In the genomic region with DNA sequence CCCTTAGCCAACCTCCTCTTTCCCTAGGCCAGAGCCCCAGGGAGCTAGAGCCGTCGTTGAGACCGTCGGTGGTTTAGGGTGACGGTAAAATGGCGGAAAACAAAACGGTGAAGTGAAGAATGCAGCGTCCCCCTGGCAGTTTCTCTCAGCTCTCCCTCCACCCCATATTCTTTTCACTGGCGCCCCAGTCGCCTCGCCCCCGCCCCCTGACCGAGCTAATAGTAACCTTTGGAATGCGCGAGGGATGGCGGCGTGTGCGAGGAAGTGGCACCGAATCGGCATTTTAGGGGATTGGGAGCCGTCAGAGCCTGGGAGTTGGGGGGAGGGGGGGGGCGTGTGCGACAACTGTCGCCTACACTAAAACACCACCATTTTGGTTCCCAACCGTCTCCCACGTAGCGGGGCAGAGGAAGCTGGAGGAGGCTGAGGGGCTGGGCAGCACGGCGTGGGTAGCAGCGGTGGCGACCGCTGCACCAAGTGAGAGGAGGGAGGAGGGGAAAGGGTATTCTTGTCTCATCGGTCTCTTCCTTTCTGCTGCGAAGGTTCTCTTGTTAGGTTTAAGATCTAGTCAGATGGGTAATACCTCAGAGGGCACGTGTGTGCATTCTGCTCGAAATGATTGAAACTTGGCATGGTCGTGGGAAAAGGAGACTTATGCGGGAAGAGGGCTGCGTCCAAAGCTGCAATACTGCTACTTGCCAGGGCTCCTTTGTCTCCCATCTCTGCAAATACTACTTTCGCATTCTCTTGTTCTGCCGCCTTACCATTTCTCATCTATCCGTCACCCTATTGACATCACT, we compare ENCODE assay signal across 8 cellular contexts. TPM values are rescaled to one million over a fixed set of nuclear protein-coding genes. Genes with fewer than 3 reads are reported as not detected.
DNase-seq lines count a peak whose midpoint lies in the region; ATAC-seq, FAIRE-seq and TF ChIP-seq lines count a peak whose summit lies in the region.

No MANE protein-coding gene starts in this region.

- ATAC-seq in GM18858 (IDR thresholded peaks at IDR 0.05; ENCODE audit: unreplicated experiment) (peak; percentile 32), HG03520 (IDR thresholded peaks at IDR 0.05; ENCODE audit: unreplicated experiment) (peak; percentile 31), SK-N-SH treated with all-trans-retinoic acid at 6 μM for 48 hours (peak; percentile 76)

- POLR2A ChIA-PET in BJ (lab: Charles Lee), result no interaction called here

- H3K27me3 ChIP-seq in BJ (ENCODE audit: control insufficient read depth, insufficient read depth, low read length) (no peaks in the 10 kb centered on the region), endodermal cell (ENCODE audit: control insufficient read depth, insufficient read depth, low read length, poor library complexity, severe bottlenecking) (no peaks in the 10 kb centered on the region), muscle layer of duodenum (ENCODE audit: low read depth, low read length) (no peaks in the 10 kb centered on the region), uterus (no peaks in the 10 kb centered on the region)

- FAIRE-seq in HTR-8/SVneo (lab: Jason Lieb, UNC), result no peak

- CTCF ChIA-PET in BJ (lab: Yijun Ruan, JAX), result interaction anchor here (0.6 kb wide), 1 partner anchor 39 kb away, joined by 5 read pairs; no protein-coding TSS in a partner anchor

- peak overlapping the region; percentile 98 for H3K9ac ChIP-seq in endodermal cell (ENCODE audit: extremely low read depth, low read length, poor library complexity, severe bottlenecking)

- H3K4me1 ChIP-seq in endodermal cell (ENCODE audit: control insufficient read depth, insufficient read depth, low read length) (no peaks in the 10 kb centered on the region), muscle layer of duodenum (ENCODE audit: control insufficient read depth in 1 of 2, insufficient read depth in 2 of 2, low read length in 2 of 2) (peaks cover 0 to 3% of the 10 kb centered on the region in 2 donors), uterus (no peaks in the 10 kb centered on the region)

- peaks cover 28% of the 10 kb centered on the region for H3K9me3 Mint-ChIP-seq in endodermal cell

- peak overlapping the region; percentile 95 for H3K27ac Mint-ChIP-seq in endodermal cell

- H3K4me3 ChIP-seq in BJ (ENCODE audit: low read depth, low read length) (peak overlapping the region; percentile 47), endodermal cell (ENCODE audit: low read length) (peak overlapping the region; percentile 93), muscle layer of duodenum (ENCODE audit: low read depth in 1 of 2, low read length in 2 of 2) (peak overlapping the region; percentile 74 to 76), uterus (peak overlapping the region; percentile 46 to 48)

- no peak for TF ChIP-seq POLR2A in uterus (IDR thresholded peaks at IDR 0.05)

- H3K36me3 ChIP-seq in BJ (ENCODE audit: control insufficient read depth, insufficient read depth, low read length), result no peaks in the 10 kb centered on the region
- peaks cover 7% of the 10 kb centered on the region for H3K36me3 ChIP-seq in endodermal cell (ENCODE audit: control insufficient read depth, insufficient read depth, low read length)
- no peaks in the 10 kb centered on the region for H3K36me3 ChIP-seq in muscle layer of duodenum (ENCODE audit: control insufficient read depth in 1 of 2, insufficient read depth in 2 of 2, low read length in 2 of 2)
- H3K36me3 ChIP-seq in uterus, result no peaks in the 10 kb centered on the region

- H3K36me3 Mint-ChIP-seq in endodermal cell (ENCODE audit: low read depth), result peaks cover 5% of the 10 kb centered on the region

- no peak for TF ChIP-seq CTCF in BJ (IDR thresholded peaks at IDR 0.05; ENCODE audit: insufficient read depth, low read depth, low read length)
- no peak for TF ChIP-seq CTCF in endodermal cell (conservative IDR thresholded peaks at IDR 0.05)
- TF ChIP-seq CTCF in uterus (IDR thresholded peaks at IDR 0.05), result no peak

- DNase-seq in BJ (ENCODE audit: low read depth), result no peak
- peak; percentile 55 for DNase-seq in endodermal cell
- DNase-seq in uterus, result no peak
- no peak for DNase-seq in HTR-8/SVneo (ENCODE audit: insufficient read length, low spot score)

- H3K4me1 Mint-ChIP-seq in endodermal cell, result peaks cover 4% of the 10 kb centered on the region

- 1% methylated on average over 31 of the region's 42 CpGs; no CpG with 5 or more reads in 1 of the 2 experiments for WGBS in endodermal cell (ENCODE audit: insufficient coverage in 1 of 2, insufficient read length in 1 of 2), 2 experiments

- H3K9me3 ChIP-seq in endodermal cell (ENCODE audit: control insufficient read depth, low read length) (no peaks in the 10 kb centered on the region), muscle layer of duodenum (ENCODE audit: control insufficient read depth in 1 of 2, low read length in 2 of 2) (no peaks in the 10 kb centered on the region), uterus (no peaks in the 10 kb centered on the region)

- H3K27ac ChIP-seq in endodermal cell (ENCODE audit: low read depth, low read length), result peak overlapping the region; percentile 98
- no peak overlapping the region for H3K27ac ChIP-seq in muscle layer of duodenum (ENCODE audit: low read length)
- peak overlapping the region in 1 of 2 donors; percentile 36 for H3K27ac ChIP-seq in uterus

- intact Hi-C loops in uterus (cut with DNase I; ENCODE audit: low total_unique reads), result no loop called here

- peak overlapping the region; percentile 74 for H3K4me3 Mint-ChIP-seq in endodermal cell

- no peaks in the 10 kb centered on the region for H3K27me3 Mint-ChIP-seq in endodermal cell (ENCODE audit: insufficient read depth)

TF ChIP-seq in SK-N-SH treated with all-trans-retinoic acid at 6 μM for 48 hours, 23 proteins besides CTCF, POLR2A, EP300 and RAD21 (continues in another document):
- TF ChIP-seq BACH2 (CRISPR knock-in tag; IDR thresholded peaks at IDR 0.05; ENCODE audit: borderline replicate concordance), result no peak
- TF ChIP-seq, protein P1, sequence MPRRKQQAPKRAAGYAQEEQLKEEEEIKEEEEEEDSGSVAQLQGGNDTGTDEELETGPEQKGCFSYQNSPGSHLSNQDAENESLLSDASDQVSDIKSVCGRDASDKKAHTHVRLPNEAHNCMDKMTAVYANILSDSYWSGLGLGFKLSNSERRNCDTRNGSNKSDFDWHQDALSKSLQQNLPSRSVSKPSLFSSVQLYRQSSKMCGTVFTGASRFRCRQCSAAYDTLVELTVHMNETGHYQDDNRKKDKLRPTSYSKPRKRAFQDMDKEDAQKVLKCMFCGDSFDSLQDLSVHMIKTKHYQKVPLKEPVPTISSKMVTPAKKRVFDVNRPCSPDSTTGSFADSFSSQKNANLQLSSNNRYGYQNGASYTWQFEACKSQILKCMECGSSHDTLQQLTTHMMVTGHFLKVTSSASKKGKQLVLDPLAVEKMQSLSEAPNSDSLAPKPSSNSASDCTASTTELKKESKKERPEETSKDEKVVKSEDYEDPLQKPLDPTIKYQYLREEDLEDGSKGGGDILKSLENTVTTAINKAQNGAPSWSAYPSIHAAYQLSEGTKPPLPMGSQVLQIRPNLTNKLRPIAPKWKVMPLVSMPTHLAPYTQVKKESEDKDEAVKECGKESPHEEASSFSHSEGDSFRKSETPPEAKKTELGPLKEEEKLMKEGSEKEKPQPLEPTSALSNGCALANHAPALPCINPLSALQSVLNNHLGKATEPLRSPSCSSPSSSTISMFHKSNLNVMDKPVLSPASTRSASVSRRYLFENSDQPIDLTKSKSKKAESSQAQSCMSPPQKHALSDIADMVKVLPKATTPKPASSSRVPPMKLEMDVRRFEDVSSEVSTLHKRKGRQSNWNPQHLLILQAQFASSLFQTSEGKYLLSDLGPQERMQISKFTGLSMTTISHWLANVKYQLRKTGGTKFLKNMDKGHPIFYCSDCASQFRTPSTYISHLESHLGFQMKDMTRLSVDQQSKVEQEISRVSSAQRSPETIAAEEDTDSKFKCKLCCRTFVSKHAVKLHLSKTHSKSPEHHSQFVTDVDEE (CRISPR knock-in tag; IDR thresholded peaks at IDR 0.05), result no peak
- TF ChIP-seq ZNF565 (CRISPR knock-in tag; conservative IDR thresholded peaks at IDR 0.05; ENCODE audit: low read depth), result no peak
- no peak for TF ChIP-seq ESRRG (CRISPR knock-in tag; IDR thresholded peaks at IDR 0.05)
- no peak for TF ChIP-seq ZFP30 (CRISPR knock-in tag; IDR thresholded peaks at IDR 0.05)
- TF ChIP-seq ARNTL (CRISPR knock-in tag; IDR thresholded peaks at IDR 0.05; ENCODE audit: borderline replicate concordance, low read depth), result no peak
- no peak for TF ChIP-seq GLIS3 (CRISPR knock-in tag; IDR thresholded peaks at IDR 0.05)
- TF ChIP-seq, protein P2, sequence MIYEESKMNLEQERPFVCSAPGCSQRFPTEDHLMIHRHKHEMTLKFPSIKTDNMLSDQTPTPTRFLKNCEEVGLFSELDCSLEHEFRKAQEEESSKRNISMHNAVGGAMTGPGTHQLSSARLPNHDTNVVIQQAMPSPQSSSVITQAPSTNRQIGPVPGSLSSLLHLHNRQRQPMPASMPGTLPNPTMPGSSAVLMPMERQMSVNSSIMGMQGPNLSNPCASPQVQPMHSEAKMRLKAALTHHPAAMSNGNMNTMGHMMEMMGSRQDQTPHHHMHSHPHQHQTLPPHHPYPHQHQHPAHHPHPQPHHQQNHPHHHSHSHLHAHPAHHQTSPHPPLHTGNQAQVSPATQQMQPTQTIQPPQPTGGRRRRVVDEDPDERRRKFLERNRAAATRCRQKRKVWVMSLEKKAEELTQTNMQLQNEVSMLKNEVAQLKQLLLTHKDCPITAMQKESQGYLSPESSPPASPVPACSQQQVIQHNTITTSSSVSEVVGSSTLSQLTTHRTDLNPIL (CRISPR knock-in tag; IDR thresholded peaks at IDR 0.05; ENCODE audit: low read depth), result no peak

RNA-seq across cellular contexts. Expression of a gene that starts 0.8 kb away (rescaled TPM):
- 0.21 and 0.34 TPM in 2 replicates for polyA plus RNA-seq in BJ (2011; rRNA removed)
- polyA minus RNA-seq in BJ (2011; rRNA and poly(A)+ RNA removed), result 0.05 and 0.09 TPM in 2 replicates
- 10 to 100 TPM; 21.7 to 24.2 TPM for total RNA-seq in endodermal cell
- 39.0 TPM for polyA plus RNA-seq in endodermal cell (2013, experiment 1 of 2)
- 34.7 TPM for polyA plus RNA-seq in endodermal cell (2013, experiment 2 of 2)
- 10 to 100 TPM in 1 of 4 donors, 1 to 10 TPM in 2, under 1 TPM in 1; 0.51 to 71.3 (median 6.9) TPM for total RNA-seq in uterus

RNA-seq across cellular contexts. Expression of a gene that starts 1.0 kb away (rescaled TPM):
- polyA plus RNA-seq in BJ (2011; rRNA removed), result not detected in 2 replicates
- not detected in 2 replicates for polyA minus RNA-seq in BJ (2011; rRNA and poly(A)+ RNA removed)
- total RNA-seq in endodermal cell, result under 1 TPM; 0.29 to 0.58 TPM
- polyA plus RNA-seq in endodermal cell (2013, experiment 1 of 2), result 0.32 TPM
- 0.29 TPM for polyA plus RNA-seq in endodermal cell (2013, experiment 2 of 2)
- under 1 TPM in 1 of 4 donors, not detected in 3; 0.48 TPM for total RNA-seq in uterus
